ENCODE assay signal across 8 cellular contexts in the genomic region with DNA sequence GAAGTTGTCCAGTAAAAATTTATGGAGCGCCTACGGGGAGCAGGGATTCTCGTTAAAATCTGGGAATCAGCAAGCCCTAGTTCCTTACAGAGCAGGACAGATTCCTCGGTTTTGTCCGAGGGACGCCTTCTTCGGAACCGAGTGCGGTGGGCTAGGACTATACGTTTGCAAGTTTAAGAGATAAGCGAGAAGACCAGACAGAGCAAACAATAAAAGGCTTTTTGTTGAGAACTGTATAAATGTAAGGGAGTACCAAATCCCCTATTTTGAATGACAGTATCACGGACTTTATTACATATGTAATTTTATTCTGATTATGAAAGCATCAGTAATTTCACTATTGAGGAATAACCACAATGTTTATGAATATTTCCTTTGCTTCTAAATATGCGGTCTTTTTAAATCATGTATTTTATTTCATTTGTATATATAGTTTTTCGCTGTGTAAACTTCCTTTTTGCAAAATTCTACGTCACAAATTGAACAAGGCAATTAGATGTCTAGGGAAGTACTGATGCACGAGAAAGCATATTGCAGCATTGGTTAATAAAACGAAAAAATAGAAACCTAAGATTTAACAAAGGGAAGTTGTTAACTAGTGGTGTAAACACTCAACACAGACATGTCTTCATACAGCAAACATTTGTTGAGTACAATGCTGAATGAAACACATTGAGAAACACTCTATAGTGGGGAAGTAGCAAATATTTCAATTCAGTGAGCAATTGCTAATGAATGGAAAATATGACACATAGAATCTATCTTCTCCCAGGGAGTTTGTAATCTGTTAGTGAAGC. TPM values are rescaled to one million over a fixed set of nuclear protein-coding genes. Genes with fewer than 3 reads are reported as not detected.
DNase-seq lines count a peak whose midpoint lies in the region; ATAC-seq and TF ChIP-seq lines count a peak whose summit lies in the region.

No MANE protein-coding gene starts in this region.

- H3K23me2 ChIP-seq in H9 (ENCODE audit: insufficient read length, low read depth, low read length, poor library complexity, severe bottlenecking): peaks cover 16% of the 10 kb centered on the region

- no peak overlapping the region for H2AFZ ChIP-seq in H9 (ENCODE audit: low read length)

- peak overlapping the region; percentile 82 to 90 for H3K4me3 Mint-ChIP-seq in H9

- H4K91ac ChIP-seq in H9 (ENCODE audit: insufficient read length, low read depth, low read length): no peak overlapping the region

- no peaks in the 10 kb centered on the region; the same call in 1 of the 2 replicates for H3K27me3 Mint-ChIP-seq in H9 (ENCODE audit: low read depth)

- no peak overlapping the region for H2BK20ac ChIP-seq in H9 (ENCODE audit: low read depth, low read length, poor library complexity, severe bottlenecking)

- peak overlapping the region; percentile 88 for H3K56ac ChIP-seq in H9 (ENCODE audit: insufficient read length, low read depth, low read length)

- H3K9me3 ChIP-seq in H9 (ENCODE audit: control insufficient read depth, low read depth, low read length) (no peaks in the 10 kb centered on the region), WERI-Rb-1 (ENCODE audit: severe bottlenecking) (no peaks in the 10 kb centered on the region), psoas muscle (no peaks in the 10 kb centered on the region)

- H2BK12ac ChIP-seq in H9 (ENCODE audit: insufficient read length, low read depth, low read length): no peak overlapping the region

- no peak overlapping the region for H2BK5ac ChIP-seq in H9 (ENCODE audit: insufficient read length, low read length)

- no peaks in the 10 kb centered on the region for H3K79me1 ChIP-seq in H9 (ENCODE audit: insufficient read depth, low read depth, low read length, poor library complexity, severe bottlenecking)

- H3K36me3 Mint-ChIP-seq in H9 (ENCODE audit: insufficient read depth in 1 of 3, low read depth in 3 of 3): peaks cover under 1 to 9% (median 5%) of the 10 kb centered on the region in 3 experiments

- H4K20me1 ChIP-seq in H9 (ENCODE audit: control insufficient read depth, insufficient read depth, insufficient read length): no peaks in the 10 kb centered on the region

- H3K79me2 ChIP-seq in H9 (ENCODE audit: insufficient read depth, low read length): peaks cover 35% of the 10 kb centered on the region

- no peaks in the 10 kb centered on the region for H3K9me3 Mint-ChIP-seq in H9

- ATAC-seq in psoas muscle (no peak), HG03095 (IDR thresholded peaks at IDR 0.05; ENCODE audit: unreplicated experiment) (no peak), HG02623 (IDR thresholded peaks at IDR 0.05; ENCODE audit: unreplicated experiment) (no peak)

- H3K36me3 ChIP-seq in WERI-Rb-1 (peaks cover 18% of the 10 kb centered on the region), psoas muscle (ENCODE audit: insufficient read depth in 1 of 2, low read depth in 1 of 2) (no peaks in the 10 kb centered on the region)

- peak overlapping the region; percentile 95 for H3K4me2 ChIP-seq in H9 (ENCODE audit: insufficient read depth, insufficient read length, low read length)

- H3K27me3 ChIP-seq in H9 (ENCODE audit: insufficient read depth, low read length) (no peaks in the 10 kb centered on the region), WERI-Rb-1 (ENCODE audit: insufficient read depth, low read depth, severe bottlenecking) (no peaks in the 10 kb centered on the region), psoas muscle (ENCODE audit: insufficient read depth in 3 of 3, low read length in 2 of 3) (no peaks in the 10 kb centered on the region)

- intact Hi-C loops in psoas muscle (cut with DNase I): loop anchor here (1.0 to 10.0 kb wide), 5 partner anchors 46 to 299 kb away; no protein-coding TSS in a partner anchor

- H3K9ac ChIP-seq in H9 (ENCODE audit: extremely low read depth, insufficient read length, low read length): peak overlapping the region; percentile 98

- WGBS in H9 (ENCODE audit: extremely low coverage, insufficient read length, low lambda C conversion rate): no CpG with 5 or more reads among the region's 17 CpGs
- 13 to 15% (median 14%) methylated on average over 17 of the region's 17 CpGs for WGBS in psoas muscle, 3 donors

- H3K4me1 ChIP-seq in H9 (ENCODE audit: insufficient read depth, low read length) (peaks cover 3% of the 10 kb centered on the region; the same call in 1 of the 2 replicates), psoas muscle (peaks cover 43% of the 10 kb centered on the region)

- peak; percentile 85 to 87 for DNase-seq in AML-193 (lab: John Stamatoyannopoulos, UW)
- DNase-seq in H9: no peak
- DNase-seq in WERI-Rb-1: no peak
- peak; percentile 48 for DNase-seq in fibroblast of the conjunctiva (ENCODE audit: low read depth)
- no peak for DNase-seq in psoas muscle
- DNase-seq in SK-N-DZ (ENCODE audit: low spot score): no peak

- H3K18ac ChIP-seq in H9 (ENCODE audit: insufficient read length, low read depth, low read length): peak overlapping the region; percentile 88

- H4K5ac ChIP-seq in H9 (ENCODE audit: insufficient read length, low read depth, low read length): no peak overlapping the region

- H3K4ac ChIP-seq in H9 (ENCODE audit: low read depth, low read length): no peak overlapping the region; the same call in 1 of the 2 replicates

- H2BK120ac ChIP-seq in H9 (ENCODE audit: low read depth, low read length, poor library complexity, severe bottlenecking): peak overlapping the region; percentile 75

- TF ChIP-seq CTCF in H9 (conservative IDR thresholded peaks at IDR 0.05) (no peak), WERI-Rb-1 (IDR thresholded peaks at IDR 0.05; ENCODE audit: low read depth, low read length) (no peak), psoas muscle (IDR thresholded peaks at IDR 0.05) (no peak)

- H3K4me3 ChIP-seq in WERI-Rb-1 (ENCODE audit: low read depth, low read length) (peak overlapping the region; percentile 88), psoas muscle (peak overlapping the region; percentile 89)

- H3T11ph ChIP-seq in H9 (ENCODE audit: low read length): no peak overlapping the region

- H2BK15ac ChIP-seq in H9 (ENCODE audit: low read depth, low read length): no peak overlapping the region

- peak overlapping the region in 2 of 3 experiments; percentile 86 to 96; a peak in 6 of 7 replicates for H3K27ac Mint-ChIP-seq in H9

- H3K23ac ChIP-seq in H9 (ENCODE audit: insufficient read length, low read depth, low read length): no peak overlapping the region

- H3K4me1 Mint-ChIP-seq in H9: peaks cover 34 to 40% of the 10 kb centered on the region in 2 experiments

- peak overlapping the region; percentile 91 for H3K14ac ChIP-seq in H9 (ENCODE audit: insufficient read depth, low read length)

- H4K8ac ChIP-seq in H9 (replicated peaks; ENCODE audit: insufficient read length, low read depth, low read length): no peak overlapping the region

- H3K27ac ChIP-seq in H9 (ENCODE audit: insufficient read length, low read depth, low read length) (no peak overlapping the region), WERI-Rb-1 (peak overlapping the region; percentile 85), psoas muscle (peak overlapping the region; percentile 99)

- H2AK5ac ChIP-seq in H9 (ENCODE audit: insufficient read length, low read length): no peak overlapping the region

RNA-seq across cellular contexts. Expression of gene ANKRD10, which starts 1.2 kb away (rescaled TPM):
- total RNA-seq in H9 (2021) (159 and 160 TPM in 2 replicates), psoas muscle (100 to 1,000 TPM; 106 to 225 (median 159) TPM)
- polyA plus RNA-seq in psoas muscle: 100 to 1,000 TPM in 1 of 3 donors, 10 to 100 TPM in 2; 82.0 to 123 (median 99.3) TPM
- polyA plus RNA-seq in SK-N-DZ (2014; cell fraction: cytosol; rRNA removed): 103 and 125 TPM in 2 replicates
- 331 and 363 TPM in 2 replicates for polyA plus RNA-seq in SK-N-DZ (2014; cell fraction: nucleus; rRNA removed)

Comparison
In these comparisons a context has a peak if more than half of its experiments do, and no peak if none do; other contexts are left out.
1. DNase-seq: peak in AML-193 (2 of 2) and fibroblast of the conjunctiva (single experiment); none in H9 (single experiment), WERI-Rb-1 (single experiment), psoas muscle (0 of 2) and SK-N-DZ (single experiment).